7 cellular contexts compared by ENCODE assay signal in genomic region chr3:173473237-173473636, GRCh38.
"Had no signal": no experiment of that assay in that cellular context is flagged by ENCODE, and none has a peak within 500 bp of the region (broad histone marks: within the 10 kb centered on the region; RNA-seq: fewer than 3 reads in every experiment).

No MANE protein-coding gene starts in this region.

- H3K9ac ChIP-seq: KMS-11 had no signal

- FAIRE-seq: HTR-8/SVneo had no signal

- H3K27ac ChIP-seq: KMS-11 had no signal

- H3K4me2 ChIP-seq: GM23338, KMS-11 had no signal

- DNase-seq: H9, HCEC 1CT, Karpas-422, KBM-7 had no signal

- H2AFZ ChIP-seq: GM23338 had no signal

- ATAC-seq: GM23338 had no signal

- H3K4me3 ChIP-seq: GM23338 had no signal
